ENCODE assay signal across 12 cellular contexts in genomic region chr9:10855847-10856246, GRCh38.
DNase-seq lines count a peak whose midpoint lies in the region; ATAC-seq, FAIRE-seq and TF ChIP-seq lines count a peak whose summit lies in the region.
"Had no signal": no experiment of that assay in that cellular context is flagged by ENCODE, and none has a peak within 500 bp of the region (broad histone marks: within the 10 kb centered on the region; RNA-seq: fewer than 3 reads in every experiment).

No MANE protein-coding gene starts in this region.

- TF ChIP-seq CTCF in HepG2 (CRISPR knock-in tag; IDR thresholded peaks at IDR 0.05) = no peak
- TF ChIP-seq CTCF in ascending aorta (IDR thresholded peaks at IDR 0.05) = no peak

- CTCF ChIA-PET in HepG2 (lab: Yijun Ruan, JAX; ENCODE audit: low intra/inter-chr PET ratio, low total read pairs) = no interaction called here

- TF ChIP-seq RAD21 in HepG2 (CRISPR knock-in tag; IDR thresholded peaks at IDR 0.05) = no peak

- H3K9me3 ChIP-seq in adipocyte (ENCODE audit: control insufficient read depth, low read length) (no peaks in the 10 kb centered on the region), HepG2 (ENCODE audit: low read length) (peaks cover 52% of the 10 kb centered on the region), ascending aorta (no peaks in the 10 kb centered on the region)
- H3K9me3 ChIP-seq: thoracic aorta had no signal

- no peaks in the 10 kb centered on the region for H3K36me3 ChIP-seq in adipocyte (ENCODE audit: control insufficient read depth, insufficient read depth, low read length, severe bottlenecking)
- H3K36me3 ChIP-seq in HepG2 (replicated peaks in 1 of 2; ENCODE audit: control insufficient read depth in 1 of 2, insufficient read depth in 2 of 2, low read length in 2 of 2) = no peaks in the 10 kb centered on the region
- H3K36me3 ChIP-seq in ascending aorta = no peaks in the 10 kb centered on the region
- H3K36me3 ChIP-seq: thoracic aorta had no signal

- intact Hi-C loops in HepG2 (cut with micrococcal nuclease; ENCODE audit: unreplicated experiment) = loop anchor here (5.0 kb wide), 2 partner anchors 379 to 1471 kb away; no protein-coding TSS in a partner anchor
- intact Hi-C loops in ascending aorta (cut with DNase I) = no loop called here

- POLR2A ChIA-PET in HepG2 (lab: Yijun Ruan, JAX) = no interaction called here

- no peaks in the 10 kb centered on the region for H4K20me1 ChIP-seq in HepG2 (ENCODE audit: insufficient read depth, low read length)

- BruUV-seq in HepG2 (replicated peaks; lab: Mats Ljungman, UMichigan) = no TSS peak

- TF ChIP-seq EP300 in HepG2 (IDR thresholded peaks at IDR 0.05; ENCODE audit: low read depth in 2 of 2, low read length in 2 of 2) = no peak
- no peak for TF ChIP-seq EP300 in HepG2 (CRISPR knock-in tag; IDR thresholded peaks at IDR 0.05; ENCODE audit: borderline replicate concordance)

- H2AFZ ChIP-seq in HepG2 (ENCODE audit: low read length) = no peak overlapping the region

- H3K79me2 ChIP-seq in HepG2 (ENCODE audit: insufficient read depth, low read length) = no peaks in the 10 kb centered on the region

- no peak overlapping the region for H3K9ac ChIP-seq in adipocyte (ENCODE audit: low read length)
- no peak overlapping the region for H3K9ac ChIP-seq in HepG2 (ENCODE audit: insufficient read depth, low read depth, low read length)

- 0% methylated on average over 1 of the region's 1 CpG for WGBS in HepG2 (ENCODE audit: low lambda C conversion rate)

- no peaks in the 10 kb centered on the region for H3K4me1 ChIP-seq in adipocyte (ENCODE audit: control insufficient read depth, insufficient read depth, low read length)
- no peaks in the 10 kb centered on the region for H3K4me1 ChIP-seq in HepG2 (ENCODE audit: insufficient read depth, low read length)
- no peaks in the 10 kb centered on the region for H3K4me1 ChIP-seq in ascending aorta

- no peaks in the 10 kb centered on the region for H3K27me3 ChIP-seq in adipocyte (replicated peaks; ENCODE audit: control insufficient read depth, insufficient read depth, low read length)
- H3K27me3 ChIP-seq in HepG2 (ENCODE audit: control insufficient read depth in 1 of 2, insufficient read depth in 2 of 2, low read length in 2 of 2) = no peaks in the 10 kb centered on the region
- H3K27me3 ChIP-seq in ascending aorta = no peaks in the 10 kb centered on the region

- no peak for TF ChIP-seq POLR2A in HepG2 (IDR thresholded peaks at IDR 0.05; ENCODE audit: insufficient read depth in 1 of 2, low read depth in 2 of 2, low read length in 2 of 2)
- no peak for TF ChIP-seq POLR2A in erythroblast (IDR thresholded peaks at IDR 0.05; ENCODE audit: low read length)

- ATAC-seq in HepG2 = no peak
- no peak for ATAC-seq in HG03342 (IDR thresholded peaks at IDR 0.05; ENCODE audit: unreplicated experiment)

- FAIRE-seq in HepG2 (lab: Jason Lieb, UNC) = no peak

- DNase-seq in Daoy (ENCODE audit: low read depth) (peak; percentile 20), NCI-H1092 (lab: John Stamatoyannopoulos, UW) (peak; percentile 50), adipocyte (ENCODE audit: low read depth) (peak; percentile 4), HepG2 (ENCODE audit: low spot score) (no peak), COLO668 (lab: John Stamatoyannopoulos, UW; ENCODE audit: unreplicated experiment) (no peak), erythroblast (lab: John Stamatoyannopoulos, UW) (no peak), ascending aorta (ENCODE audit: low spot score in 2 of 2) (no peak)
- DNase-seq: activated CD4-positive, alpha-beta T cell treated with anti-CD3 and anti-CD28 coated beads, Interleukin-2, amount 50 U/mL, for 1 hour; cerebellar nuclear complex; NCI-H526 treated with DMSO at 0.1 percent for 48 hours had no signal

- in situ Hi-C loops in HepG2 (cut with HindIII; ENCODE audit: extremely low pct_ligation_motif_present, low pct_unique_long_range_greater_than_20kb) = no loop called here

- no peak overlapping the region for H3K4me3 ChIP-seq in adipocyte (ENCODE audit: low read length)
- no peak overlapping the region for H3K4me3 ChIP-seq in HepG2 (replicated peaks in 1 of 3; ENCODE audit: insufficient read depth in 1 of 3, low read depth in 2 of 3, low read length in 3 of 3)
- no peak overlapping the region for H3K4me3 ChIP-seq in ascending aorta
- H3K4me3 ChIP-seq: thoracic aorta had no signal

- H3K4me2 ChIP-seq in HepG2 (ENCODE audit: low read depth, low read length) = no peak overlapping the region

- H3K27ac ChIP-seq in HepG2 (ENCODE audit: extremely low read length, insufficient read depth, low read length) (no peak overlapping the region), ascending aorta (no peak overlapping the region)
- H3K27ac ChIP-seq: thoracic aorta had no signal

TF ChIP-seq in HepG2, 621 proteins besides CTCF, POLR2A, EP300 and RAD21:
- TF ChIP-seq MAFK (conservative IDR thresholded peaks at IDR 0.05 in 1 of 2, IDR thresholded peaks at IDR 0.05 in 1 of 2; ENCODE audit: low read length in 2 of 2) = peak; percentile 48 to 55; a peak in 3 of 4 replicates
- TF ChIP-seq STAG1 (CRISPR knock-in tag; IDR thresholded peaks at IDR 0.05) = 0 out of 2 replicates have a peak, but pooled peaks have one; percentile 7
- no peak for TF ChIP-seq CBX2 (IDR thresholded peaks at IDR 0.05; ENCODE audit: low read depth, low read length)
- TF ChIP-seq CBX2 (CRISPR knock-in tag; IDR thresholded peaks at IDR 0.05; ENCODE audit: low read depth) = no peak
- 0 out of 2 replicates have a peak, but pooled peaks have one; percentile 48 for TF ChIP-seq MAFF (IDR thresholded peaks at IDR 0.05; ENCODE audit: low read depth, low read length)
- TF ChIP-seq ARID3A (IDR thresholded peaks at IDR 0.05; ENCODE audit: low read depth, low read length) = no peak

Comparison
In these comparisons a context has a peak if more than half of its experiments do, and no peak if none do; other contexts are left out.
1. DNase-seq: peak in Daoy (single experiment), NCI-H1092 (single experiment) and adipocyte (single experiment); none in HepG2 (single experiment), COLO668 (single experiment), erythroblast (0 of 2) and ascending aorta (0 of 2).